In the genomic region with DNA sequence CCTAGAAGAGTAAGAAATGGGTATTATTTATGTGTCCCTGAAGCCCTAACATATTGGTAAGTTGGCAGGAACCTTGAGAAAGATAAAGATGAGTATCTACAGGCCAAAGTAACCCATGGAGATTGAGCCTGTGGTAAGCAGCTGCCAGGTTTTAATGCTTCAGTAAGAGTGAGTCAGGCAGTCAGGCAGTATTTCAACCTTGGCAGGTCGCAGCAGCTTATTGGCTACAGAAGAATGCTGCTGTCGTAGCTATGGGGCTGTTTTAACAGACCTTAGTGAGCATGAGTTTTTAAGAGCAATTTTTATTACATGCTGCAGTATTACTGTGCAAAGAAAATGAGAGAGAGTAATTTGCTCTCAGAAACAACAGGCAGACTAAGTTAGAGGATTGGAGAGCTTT, we compare ENCODE assay signal across 15 cellular contexts. TPM values are rescaled to one million over a fixed set of nuclear protein-coding genes. Genes with fewer than 3 reads are reported as not detected.
DNase-seq lines count a peak whose midpoint lies in the region; ATAC-seq and TF ChIP-seq lines count a peak whose summit lies in the region.
"Had no signal": no experiment of that assay in that cellular context is flagged by ENCODE, and none has a peak within 500 bp of the region (broad histone marks: within the 10 kb centered on the region; RNA-seq: fewer than 3 reads in every experiment).

No MANE protein-coding gene starts in this region.

- H3K4me1 Mint-ChIP-seq in activated CD4-positive, alpha-beta memory T cell treated with anti-CD3 and anti-CD28 coated beads for 36 hours (ENCODE audit: low read depth), result no peaks in the 10 kb centered on the region
- H3K4me1 Mint-ChIP-seq: activated naive CD4-positive, alpha-beta T cell treated with anti-CD3 and anti-CD28 coated beads, Interleukin-2, amount 10 ng/mL, durations not matched to agents 7 days and 5 days had no signal

- H3K27me3 ChIP-seq in right atrium auricular region, result no peaks in the 10 kb centered on the region
- peaks cover 0 to 11% (median 0%) of the 10 kb centered on the region in 9 donors for H3K27me3 ChIP-seq in heart left ventricle
- no peaks in the 10 kb centered on the region for H3K27me3 ChIP-seq in testis
- H3K27me3 ChIP-seq: colonic mucosa had no signal

- POLR2A ChIA-PET in activated CD4-positive, alpha-beta memory T cell treated with anti-CD3 and anti-CD28 coated beads for 36 hours (lab: Charles Lee), result no interaction called here

- H3K4me1 ChIP-seq in right atrium auricular region (no peaks in the 10 kb centered on the region), heart left ventricle (no peaks in the 10 kb centered on the region), testis (no peaks in the 10 kb centered on the region)
- H3K4me1 ChIP-seq: colonic mucosa had no signal

- H3K36me3 Mint-ChIP-seq in activated CD4-positive, alpha-beta memory T cell treated with anti-CD3 and anti-CD28 coated beads for 36 hours, result no peaks in the 10 kb centered on the region
- H3K36me3 Mint-ChIP-seq: activated naive CD4-positive, alpha-beta T cell treated with anti-CD3 and anti-CD28 coated beads, Interleukin-2, amount 10 ng/mL, durations not matched to agents 7 days and 5 days had no signal

- intact Hi-C loops in heart left ventricle (cut with DNase I) (no loop called here), testis (cut with DNase I; ENCODE audit: low total_unique reads) (no loop called here)
- intact Hi-C loops in activated CD4-positive, alpha-beta memory T cell treated with anti-CD3 and anti-CD28 coated beads for 36 hours (cut with micrococcal nuclease), result no loop called here

- CTCF ChIA-PET in activated CD4-positive, alpha-beta memory T cell treated with anti-CD3 and anti-CD28 coated beads for 36 hours (lab: Charles Lee), result no interaction called here

- H3K36me3 ChIP-seq in right atrium auricular region, result no peaks in the 10 kb centered on the region
- no peaks in the 10 kb centered on the region for H3K36me3 ChIP-seq in heart left ventricle
- H3K36me3 ChIP-seq in testis (ENCODE audit: low read depth, missing control alignments), result no peaks in the 10 kb centered on the region
- H3K36me3 ChIP-seq: colonic mucosa had no signal

- TF ChIP-seq POLR2A in heart left ventricle (IDR thresholded peaks at IDR 0.05) (no peak), testis (IDR thresholded peaks at IDR 0.05) (no peak)

- WGBS in heart left ventricle, 4 donors, result 39 to 67% (median 58%) methylated on average over 2 of the region's 2 CpGs
- 48 to 54% methylated on average over 2 of the region's 2 CpGs for WGBS in testis, 2 donors

- no peak for TF ChIP-seq CTCF in right atrium auricular region (IDR thresholded peaks at IDR 0.05)
- no peak for TF ChIP-seq CTCF in heart left ventricle (IDR thresholded peaks at IDR 0.05)
- no peak for TF ChIP-seq CTCF in fibroblast of the aortic adventitia (IDR thresholded peaks at IDR 0.05; ENCODE audit: insufficient read depth, low read length)
- no peak for TF ChIP-seq CTCF in testis (IDR thresholded peaks at IDR 0.05)

- ATAC-seq in heart left ventricle (no peak), SK-N-SH treated with all-trans-retinoic acid at 6 μM for 48 hours (peak; percentile 93)
- ATAC-seq: left lobe of liver had no signal

- H3K9me3 Mint-ChIP-seq in activated CD4-positive, alpha-beta memory T cell treated with anti-CD3 and anti-CD28 coated beads for 36 hours, result peaks cover 4% of the 10 kb centered on the region
- H3K9me3 Mint-ChIP-seq: activated naive CD4-positive, alpha-beta T cell treated with anti-CD3 and anti-CD28 coated beads, Interleukin-2, amount 10 ng/mL, durations not matched to agents 7 days and 5 days had no signal

- peaks cover 38% of the 10 kb centered on the region for H3K27me3 Mint-ChIP-seq in activated CD4-positive, alpha-beta memory T cell treated with anti-CD3 and anti-CD28 coated beads for 36 hours

- H3K27ac ChIP-seq in right atrium auricular region (no peak overlapping the region), heart left ventricle (no peak overlapping the region), testis (no peak overlapping the region)
- H3K27ac ChIP-seq: colonic mucosa had no signal

- no peak overlapping the region for H3K27ac Mint-ChIP-seq in activated CD4-positive, alpha-beta memory T cell treated with anti-CD3 and anti-CD28 coated beads for 36 hours
- H3K27ac Mint-ChIP-seq: activated naive CD4-positive, alpha-beta T cell treated with anti-CD3 and anti-CD28 coated beads, Interleukin-2, amount 10 ng/mL, durations not matched to agents 7 days and 5 days; IgD-negative memory B cell had no signal

- H3K9me3 ChIP-seq in right atrium auricular region (no peaks in the 10 kb centered on the region), heart left ventricle (peaks cover 0 to 7% (median 0%) of the 10 kb centered on the region in 12 donors), testis (no peaks in the 10 kb centered on the region)
- H3K9me3 ChIP-seq: colonic mucosa had no signal

- DNase-seq in right atrium auricular region (ENCODE audit: low spot score) (peak; percentile 26), heart left ventricle (no peak), fibroblast of the aortic adventitia (ENCODE audit: low read depth) (peak; percentile 78), NCI-H1694 treated with DMSO at 0.1 percent for 48 hours (lab: John Stamatoyannopoulos, UW) (no peak), testis (no peak), SHP77 (lab: John Stamatoyannopoulos, UW) (no peak)
- no peak for DNase-seq in activated CD4-positive, alpha-beta memory T cell treated with anti-CD3 and anti-CD28 coated beads for 36 hours
- DNase-seq: activated naive CD4-positive, alpha-beta T cell treated with anti-CD3 and anti-CD28 coated beads, Interleukin-2, amount 10 ng/mL, durations not matched to agents 7 days and 5 days; colonic mucosa; DMS79 treated with DMSO at 0.1 percent for 48 hours; RPMI8226 had no signal

- H3K4me3 Mint-ChIP-seq in activated CD4-positive, alpha-beta memory T cell treated with anti-CD3 and anti-CD28 coated beads for 36 hours, result no peak overlapping the region
- H3K4me3 Mint-ChIP-seq: activated naive CD4-positive, alpha-beta T cell treated with anti-CD3 and anti-CD28 coated beads, Interleukin-2, amount 10 ng/mL, durations not matched to agents 7 days and 5 days; IgD-negative memory B cell had no signal

- no peak overlapping the region for H3K4me3 ChIP-seq in right atrium auricular region
- no peak overlapping the region for H3K4me3 ChIP-seq in heart left ventricle
- no peak overlapping the region for H3K4me3 ChIP-seq in fibroblast of the aortic adventitia (ENCODE audit: low read depth, low read length)
- no peak overlapping the region for H3K4me3 ChIP-seq in testis
- H3K4me3 ChIP-seq: colonic mucosa had no signal

TF ChIP-seq in SK-N-SH treated with all-trans-retinoic acid at 6 μM for 48 hours, 23 proteins besides CTCF, POLR2A, EP300 and RAD21 (continues in another document):
- TF ChIP-seq RARB (CRISPR knock-in tag; IDR thresholded peaks at IDR 0.05) (no peak), TOX (CRISPR knock-in tag; IDR thresholded peaks at IDR 0.05; ENCODE audit: borderline replicate concordance) (no peak), ZNF565 (CRISPR knock-in tag; conservative IDR thresholded peaks at IDR 0.05; ENCODE audit: low read depth) (0 out of 2 replicates have a peak, but pooled peaks have one; percentile 11), BACH2 (CRISPR knock-in tag; IDR thresholded peaks at IDR 0.05; ENCODE audit: borderline replicate concordance) (no peak), SNAI2 (CRISPR knock-in tag; IDR thresholded peaks at IDR 0.05) (no peak), ISL1 (CRISPR knock-in tag; IDR thresholded peaks at IDR 0.05) (peak; percentile 92), OSR1 (CRISPR knock-in tag; IDR thresholded peaks at IDR 0.05) (no peak), PATZ1 (CRISPR knock-in tag; IDR thresholded peaks at IDR 0.05; ENCODE audit: borderline replicate concordance) (0 out of 2 replicates have a peak, but pooled peaks have one; percentile 30), GLIS3 (CRISPR knock-in tag; IDR thresholded peaks at IDR 0.05) (no peak), CSDC2 (CRISPR knock-in tag; IDR thresholded peaks at IDR 0.05) (no peak), ZNF70 (CRISPR knock-in tag; IDR thresholded peaks at IDR 0.05) (no peak), PPARA (CRISPR knock-in tag; IDR thresholded peaks at IDR 0.05; ENCODE audit: borderline replicate concordance) (no peak), ARNTL (CRISPR knock-in tag; IDR thresholded peaks at IDR 0.05; ENCODE audit: borderline replicate concordance, low read depth) (no peak)
- TF ChIP-seq, protein P1, sequence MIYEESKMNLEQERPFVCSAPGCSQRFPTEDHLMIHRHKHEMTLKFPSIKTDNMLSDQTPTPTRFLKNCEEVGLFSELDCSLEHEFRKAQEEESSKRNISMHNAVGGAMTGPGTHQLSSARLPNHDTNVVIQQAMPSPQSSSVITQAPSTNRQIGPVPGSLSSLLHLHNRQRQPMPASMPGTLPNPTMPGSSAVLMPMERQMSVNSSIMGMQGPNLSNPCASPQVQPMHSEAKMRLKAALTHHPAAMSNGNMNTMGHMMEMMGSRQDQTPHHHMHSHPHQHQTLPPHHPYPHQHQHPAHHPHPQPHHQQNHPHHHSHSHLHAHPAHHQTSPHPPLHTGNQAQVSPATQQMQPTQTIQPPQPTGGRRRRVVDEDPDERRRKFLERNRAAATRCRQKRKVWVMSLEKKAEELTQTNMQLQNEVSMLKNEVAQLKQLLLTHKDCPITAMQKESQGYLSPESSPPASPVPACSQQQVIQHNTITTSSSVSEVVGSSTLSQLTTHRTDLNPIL (CRISPR knock-in tag; IDR thresholded peaks at IDR 0.05; ENCODE audit: low read depth), result no peak

RNA-seq across cellular contexts. Expression of gene SLC30A10, which starts 10.3 kb away (rescaled TPM):
- total RNA-seq in right atrium auricular region (not detected), heart left ventricle (under 1 TPM in 4 of 9 donors, not detected in 5; 0.14 to 0.55 (median 0.29) TPM), fibroblast of the aortic adventitia (ENCODE audit: low replicate concordance) (0.45 TPM in 1 of 2 replicates, not detected in the other), testis (1 to 10 TPM; 2.2 to 2.4 TPM)
- polyA plus RNA-seq in heart left ventricle (under 1 TPM in 1 of 2 donors, not detected in 1; 0.08 TPM), testis (ENCODE audit: insufficient read depth, low read depth, low replicate concordance) (4.0 TPM)
- not detected for total RNA-seq in activated CD4-positive, alpha-beta memory T cell treated with anti-CD3 and anti-CD28 coated beads for 36 hours
- total RNA-seq: activated CD8-positive, alpha-beta memory T cell treated with anti-CD3 and anti-CD28 coated beads for 36 hours had no signal
- polyA plus RNA-seq: IgD-negative memory B cell had no signal

Comparison
In these comparisons a context has a peak if more than half of its experiments do, and no peak if none do; other contexts are left out.
1. DNase-seq: peak in right atrium auricular region (single experiment) and fibroblast of the aortic adventitia (single experiment); none in heart left ventricle (0 of 5), NCI-H1694 treated with DMSO at 0.1 percent for 48 hours (single experiment), activated CD4-positive, alpha-beta memory T cell treated with anti-CD3 and anti-CD28 coated beads for 36 hours (single experiment), testis (single experiment) and SHP77 (0 of 2).